ENCODE assay signal across 8 cellular contexts in genomic region chr19:29665826-29666633, GRCh38. TPM values are rescaled to one million over a fixed set of nuclear protein-coding genes. Genes with fewer than 3 reads are reported as not detected.
A peak's percentile ranks its signal among the peaks of the same experiment; 100 is the strongest.
DNase-seq lines count a peak whose midpoint lies in the region; ATAC-seq and TF ChIP-seq lines count a peak whose summit lies in the region.

No MANE protein-coding gene starts in this region.

- H3K79me2 ChIP-seq in PC-9 (ENCODE audit: low read depth): peaks cover 53% of the 10 kb centered on the region

- H3F3A ChIP-seq in PC-9 (ENCODE audit: insufficient read depth, low read depth): peaks cover 65% of the 10 kb centered on the region

- H4K20me1 ChIP-seq in PC-9 (ENCODE audit: insufficient read depth): peaks cover 16% of the 10 kb centered on the region

- H3K36me3 ChIP-seq in PC-9 (ENCODE audit: low read depth) (peaks cover 16% of the 10 kb centered on the region; the same call in 1 of the 2 replicates), tibial artery (no peaks in the 10 kb centered on the region)

- POLR2A ChIA-PET in AG04449 (lab: Yijun Ruan, JAX) (interaction anchor here (0.7 to 1.3 kb wide), 3 partner anchors 55 to 65 kb away, joined by 3 to 5 read pairs (median 3); partner anchors contain the start of gene POP4), PC-9 (lab: Charles Lee; ENCODE audit: unreplicated experiment) (interaction anchor here (0.6 to 0.8 kb wide), 2 partner anchors 48 to 60 kb away, joined by 4 to 36 read pairs; partner anchors contain the start of gene POP4)

- TF ChIP-seq CTCF in AG04449 (IDR thresholded peaks at IDR 0.05; ENCODE audit: insufficient read depth, low read length, missing control alignments) (no peak), PC-9 (conservative IDR thresholded peaks at IDR 0.05) (no peak), dorsolateral prefrontal cortex (IDR thresholded peaks at IDR 0.05 in 54 of 56, conservative IDR thresholded peaks at IDR 0.05 in 2 of 56; ENCODE audit: low read depth in 1 of 56, partially characterized antibody in 56 of 56) (no peak), tibial artery (IDR thresholded peaks at IDR 0.05) (no peak)

- TSS peak; percentile 20 for BruUV-seq in PC-9 (replicated peaks; lab: Mats Ljungman, UMichigan)

- intact Hi-C loops in PC-9 (cut with micrococcal nuclease; ENCODE audit: unreplicated experiment) (loop anchor here (1.0 kb wide), 2 partner anchors 10 to 50 kb away; no protein-coding TSS in a partner anchor), dorsolateral prefrontal cortex (cut with DNase I) (loop anchor here (1.0 to 5.0 kb wide), 2 partner anchors 50 to 51 kb away; partner anchors contain the start of gene C19orf12 (in 1 of the 2)), tibial artery (cut with DNase I; ENCODE audit: low total_unique reads) (no loop called here)

- H3K9me3 ChIP-seq in PC-9 (ENCODE audit: insufficient read depth, low read depth): no peaks in the 10 kb centered on the region
- no peaks in the 10 kb centered on the region for H3K9me3 ChIP-seq in tibial artery

- H3K4me1 ChIP-seq in PC-9 (replicated peaks; ENCODE audit: insufficient read depth): peaks cover 72% of the 10 kb centered on the region
- peaks cover 0 to 80% (median 65%) of the 10 kb centered on the region in 4 donors for H3K4me1 ChIP-seq in tibial artery

- CTCF ChIA-PET in AG04449 (lab: Yijun Ruan, JAX) (interaction anchor here (1.0 to 10.2 kb wide), 6 partner anchors 9 to 57 kb away, joined by 4 to 140 read pairs (median 7); partner anchors contain the start of genes C19orf12 and POP4), PC-9 (lab: Charles Lee) (interaction anchor here (0.9 to 1.4 kb wide), 2 partner anchors 48 to 50 kb away, joined by 3 read pairs; no protein-coding TSS in a partner anchor)

- H3K4me2 ChIP-seq in PC-9: peak overlapping the region; percentile 95

- peak overlapping the region; percentile 82 for H3K4me3 ChIP-seq in AG04449 (ENCODE audit: low read depth, low read length)
- H3K4me3 ChIP-seq in PC-9: peak overlapping the region; percentile 95
- H3K4me3 ChIP-seq in dorsolateral prefrontal cortex: peak overlapping the region; percentile 63 to 98 (median 89)
- H3K4me3 ChIP-seq in tibial artery: peak overlapping the region; percentile 90 to 91

- peak overlapping the region; percentile 69 for H3K27ac ChIP-seq in PC-9
- peak overlapping the region in 58 of 59 donors; percentile 19 to 90 (median 78) for H3K27ac ChIP-seq in dorsolateral prefrontal cortex
- peak overlapping the region; percentile 93 for H3K27ac ChIP-seq in tibial artery

- no peaks in the 10 kb centered on the region for H3K9me2 ChIP-seq in PC-9 (ENCODE audit: insufficient read depth)

- no peak for DNase-seq in AG04449 (ENCODE audit: low read depth, low spot score)
- peak; percentile 76 to 77 for DNase-seq in PC-9
- peak in 1 of 10 donors; percentile 43 for DNase-seq in dorsolateral prefrontal cortex
- DNase-seq in lung microvascular endothelial cell (ENCODE audit: low read depth in 2 of 2): peak; percentile 41 to 53
- peak; percentile 79 to 93 for DNase-seq in tibial artery
- no peak for DNase-seq in ureter (ENCODE audit: low spot score)
- DNase-seq in GM19240 (ENCODE audit: insufficient read length, low spot score): no peak

- H2AFZ ChIP-seq in PC-9: peak overlapping the region; percentile 79

- peak; percentile 5 for ATAC-seq in GM21515 (IDR thresholded peaks at IDR 0.05; ENCODE audit: unreplicated experiment)

- H3K27me3 ChIP-seq in PC-9 (ENCODE audit: insufficient read depth, low read depth) (no peaks in the 10 kb centered on the region), dorsolateral prefrontal cortex (no peaks in the 10 kb centered on the region), tibial artery (no peaks in the 10 kb centered on the region)

RNA-seq across cellular contexts. Expression of gene PLEKHF1, which starts 0.8 kb away (rescaled TPM):
- total RNA-seq in PC-9 (2021): 16.0 and 18.0 TPM in 2 replicates
- total RNA-seq in dorsolateral prefrontal cortex: 10 to 100 TPM in 32 of 120 experiments, 1 to 10 TPM in 88; 3.7 to 27.9 (median 8.5) TPM
- 3.6 and 5.0 TPM in 2 replicates for total RNA-seq in lung microvascular endothelial cell
- total RNA-seq in ureter: 27.1 TPM

RNA-seq across cellular contexts. Expression of gene C19orf12, which starts 49.0 kb away (rescaled TPM):
- total RNA-seq in PC-9 (2021) (14.8 and 15.4 TPM in 2 replicates), dorsolateral prefrontal cortex (10 to 100 TPM; 35.8 to 75.4 (median 58.2) TPM), lung microvascular endothelial cell (11.1 and 18.8 TPM in 2 replicates), ureter (25.4 TPM)

RNA-seq across cellular contexts. Expression of gene POP4, which starts 59.9 kb away (rescaled TPM):
- 52.8 and 66.6 TPM in 2 replicates for total RNA-seq in PC-9 (2021)
- 10 to 100 TPM; 31.6 to 72.5 (median 52.7) TPM for total RNA-seq in dorsolateral prefrontal cortex
- total RNA-seq in lung microvascular endothelial cell: 45.3 and 50.0 TPM in 2 replicates
- 61.5 TPM for total RNA-seq in ureter

Comparison
In these comparisons a context has a peak if more than half of its experiments do, and no peak if none do; other contexts are left out.
1. DNase-seq: peak in PC-9 (2 of 2), lung microvascular endothelial cell (2 of 2) and tibial artery (2 of 2); none in AG04449 (single experiment), ureter (single experiment) and GM19240 (single experiment).
2. Peak in every context shown above with its lines, with median percentiles within 50 percentile points of each other: H3K4me3 ChIP-seq and H3K27ac ChIP-seq.